8 cellular contexts compared by ENCODE assay signal in genomic region chr1:67429011-67429527, GRCh38. TPM values are rescaled to one million over a fixed set of nuclear protein-coding genes. Genes with fewer than 3 reads are reported as not detected.
DNase-seq lines count a peak whose midpoint lies in the region; ATAC-seq and TF ChIP-seq lines count a peak whose summit lies in the region.

No MANE protein-coding gene starts in this region.

- H3K9ac ChIP-seq in Karpas-422 (ENCODE audit: low read length): peak overlapping the region; percentile 98

- H3K4me1 ChIP-seq in CD4-positive, alpha-beta memory T cell (ENCODE audit: insufficient read depth, low read length): peaks cover 46% of the 10 kb centered on the region
- peaks cover 46% of the 10 kb centered on the region for H3K4me1 ChIP-seq in Karpas-422 (ENCODE audit: low read length)
- no peaks in the 10 kb centered on the region for H3K4me1 ChIP-seq in prostate gland (replicated peaks)

- H3K36me3 Mint-ChIP-seq in CD4-positive, alpha-beta memory T cell: peaks cover 24 to 64% of the 10 kb centered on the region in 2 donors

- H3K79me2 ChIP-seq in Karpas-422 (ENCODE audit: low read length): peaks cover 61% of the 10 kb centered on the region

- H3K27ac Mint-ChIP-seq in CD4-positive, alpha-beta memory T cell: peak overlapping the region; percentile 96 to 99 (median 98)

- H3K9me3 ChIP-seq in CD4-positive, alpha-beta memory T cell (ENCODE audit: control insufficient read depth in 1 of 2, low read length in 2 of 2): no peaks in the 10 kb centered on the region
- H3K9me3 ChIP-seq in Karpas-422 (ENCODE audit: low read length) (no peaks in the 10 kb centered on the region), prostate gland (no peaks in the 10 kb centered on the region)

- no peaks in the 10 kb centered on the region for H3K27me3 Mint-ChIP-seq in CD4-positive, alpha-beta memory T cell

- H3K4me3 ChIP-seq in CD4-positive, alpha-beta memory T cell (ENCODE audit: low read length in 2 of 2): peak overlapping the region; percentile 87 to 91
- H3K4me3 ChIP-seq in Karpas-422 (ENCODE audit: low read length): peak overlapping the region; percentile 90
- peak overlapping the region; percentile 97 for H3K4me3 ChIP-seq in fibroblast of villous mesenchyme (ENCODE audit: low read depth, low read length)
- peak overlapping the region; percentile 68 to 74 for H3K4me3 ChIP-seq in prostate gland

- peak overlapping the region; percentile 85 for H3K4me2 ChIP-seq in Karpas-422 (ENCODE audit: low read depth, low read length, poor library complexity, severe bottlenecking)

- no peaks in the 10 kb centered on the region for H3K27me3 ChIP-seq in CD4-positive, alpha-beta memory T cell (ENCODE audit: insufficient read depth, low read length)
- H3K27me3 ChIP-seq in Karpas-422 (ENCODE audit: low read length) (no peaks in the 10 kb centered on the region), prostate gland (replicated peaks; ENCODE audit: insufficient read depth) (no peaks in the 10 kb centered on the region)

- peaks cover 51% of the 10 kb centered on the region for H4K20me1 ChIP-seq in Karpas-422 (ENCODE audit: insufficient read depth, low read depth, low read length)

- H3K36me3 ChIP-seq in CD4-positive, alpha-beta memory T cell (ENCODE audit: insufficient read depth, low read length): peaks cover 18% of the 10 kb centered on the region
- H3K36me3 ChIP-seq in Karpas-422 (ENCODE audit: insufficient read depth, low read length) (peaks cover 55% of the 10 kb centered on the region), prostate gland (no peaks in the 10 kb centered on the region)

- peak overlapping the region; percentile 88 for H3K27ac ChIP-seq in CD4-positive, alpha-beta memory T cell (ENCODE audit: low read depth, low read length)
- H3K27ac ChIP-seq in Karpas-422 (ENCODE audit: low read length): peak overlapping the region; percentile 78
- peak overlapping the region; percentile 91 to 92 for H3K27ac ChIP-seq in prostate gland

- TF ChIP-seq POLR2A in prostate gland (IDR thresholded peaks at IDR 0.05): no peak

- peaks cover 34 to 70% (median 43%) of the 10 kb centered on the region in 4 donors for H3K4me1 Mint-ChIP-seq in CD4-positive, alpha-beta memory T cell

- WGBS in prostate gland: under 1% methylated on average over 25 of the region's 25 CpGs

- H3K9me3 Mint-ChIP-seq in CD4-positive, alpha-beta memory T cell: no peaks in the 10 kb centered on the region

- intact Hi-C loops in CD4-positive, alpha-beta memory T cell (cut with micrococcal nuclease): loop anchor here (10.0 kb wide), 1 partner anchor 284 kb away; no protein-coding TSS in a partner anchor
- intact Hi-C loops in prostate gland (cut with DNase I): no loop called here

- TF ChIP-seq CTCF in fibroblast of villous mesenchyme (IDR thresholded peaks at IDR 0.05; ENCODE audit: insufficient read depth, low read depth, low read length) (no peak), prostate gland (IDR thresholded peaks at IDR 0.05) (no peak)

- CTCF ChIA-PET in CD4-positive, alpha-beta memory T cell (lab: Charles Lee; ENCODE audit: partially characterized antibody): interaction anchor here (1.1 to 1.7 kb wide), 5 partner anchors 13 to 217 kb away, joined by 3 to 5 read pairs (median 4); no protein-coding TSS in a partner anchor

- peak; percentile 40 to 62 (median 46) for DNase-seq in CD4-positive, alpha-beta memory T cell
- peak; percentile 75 for DNase-seq in Karpas-422
- peak; percentile 49 for DNase-seq in activated T-cell treated with anti-CD3 and anti-CD28 coated beads for 4 hours
- peak; percentile 22 for DNase-seq in fibroblast of villous mesenchyme (ENCODE audit: low read depth)
- peak; percentile 6 for DNase-seq in prostate gland (ENCODE audit: low spot score)
- DNase-seq in HPDE6-E6E7 (ENCODE audit: extremely low spot score): no peak
- DNase-seq in NCI-H1092 (lab: John Stamatoyannopoulos, UW): no peak

- POLR2A ChIA-PET in CD4-positive, alpha-beta memory T cell (lab: Charles Lee; ENCODE audit: partially characterized antibody): interaction anchor here (0.8 to 4.1 kb wide), 13 partner anchors 10 to 504 kb away, joined by 3 to 27 read pairs (median 6); partner anchors contain the start of genes DNAI4, GADD45A, IL12RB2 and MIER1

- peak overlapping the region; percentile 92 to 99 (median 95) for H3K4me3 Mint-ChIP-seq in CD4-positive, alpha-beta memory T cell

- H3K9me2 ChIP-seq in Karpas-422 (replicated peaks; ENCODE audit: insufficient read depth, low read length): no peaks in the 10 kb centered on the region

- no peak for ATAC-seq in GM18868 (IDR thresholded peaks at IDR 0.05; ENCODE audit: unreplicated experiment)

- H2AFZ ChIP-seq in Karpas-422 (ENCODE audit: low read length): no peak overlapping the region

RNA-seq across cellular contexts. Expression of gene SERBP1, which starts 1.1 kb away (rescaled TPM):
- 100 to 1,000 TPM; 148 to 154 TPM for total RNA-seq in CD4-positive, alpha-beta memory T cell
- polyA plus RNA-seq in CD4-positive, alpha-beta memory T cell: 100 to 1,000 TPM in 1 of 2 donors, 10 to 100 TPM in 1; 94.9 to 125 TPM
- 156 and 291 TPM in 2 replicates for total RNA-seq in Karpas-422 (2014; rRNA removed; shearing (Covaris generic); ENCODE audit: low replicate concordance)
- total RNA-seq in fibroblast of villous mesenchyme (108 and 162 TPM in 2 replicates), prostate gland (100 to 1,000 TPM; 155 to 169 TPM)

Comparison
In these comparisons a context has a peak if more than half of its experiments do, and no peak if none do; other contexts are left out.
1. DNase-seq: peak in CD4-positive, alpha-beta memory T cell (5 of 5), Karpas-422 (single experiment), activated T-cell treated with anti-CD3 and anti-CD28 coated beads for 4 hours (single experiment), fibroblast of villous mesenchyme (single experiment) and prostate gland (single experiment); none in HPDE6-E6E7 (single experiment) and NCI-H1092 (single experiment).
2. Peak in every context shown above with its lines, with median percentiles within 50 percentile points of each other: H3K27ac ChIP-seq and H3K4me3 ChIP-seq.